In genomic region chr3:106249159-106249558, GRCh38 we compare ENCODE assay signal across 21 cellular contexts.
A peak's percentile ranks its signal among the peaks of the same experiment; 100 is the strongest.
DNase-seq lines count a peak whose midpoint lies in the region; ATAC-seq and TF ChIP-seq lines count a peak whose summit lies in the region.
"Had no signal": no experiment of that assay in that cellular context is flagged by ENCODE, and none has a peak within 500 bp of the region (broad histone marks: within the 10 kb centered on the region; RNA-seq: fewer than 3 reads in every experiment).

No MANE protein-coding gene starts in this region.

- H3K4me3 Mint-ChIP-seq in mesothelial cell of epicardium, result no peak overlapping the region
- H3K4me3 Mint-ChIP-seq: activated naive CD4-positive, alpha-beta T cell treated with anti-CD3 and anti-CD28 coated beads, Interleukin-2, amount 10 ng/mL, durations not matched to agents 7 days and 5 days; T-helper 17 cell had no signal

- peaks cover 34% of the 10 kb centered on the region for H3K9me3 Mint-ChIP-seq in mesothelial cell of epicardium

- ATAC-seq in left ventricle myocardium superior, result no peak
- ATAC-seq: T-helper 17 cell had no signal

- intact Hi-C loops in left ventricle myocardium superior (cut with micrococcal nuclease), result no loop called here

- H3K4me1 Mint-ChIP-seq in mesothelial cell of epicardium, result no peaks in the 10 kb centered on the region

- TF ChIP-seq CTCF in choroid plexus epithelial cell (conservative IDR thresholded peaks at IDR 0.05; ENCODE audit: low read depth, low read length) (no peak), mesothelial cell of epicardium (IDR thresholded peaks at IDR 0.05; ENCODE audit: unreplicated experiment) (no peak)

- H3K27me3 Mint-ChIP-seq in mesothelial cell of epicardium (ENCODE audit: low read depth), result no peaks in the 10 kb centered on the region
- H3K27me3 Mint-ChIP-seq: activated naive CD4-positive, alpha-beta T cell treated with anti-CD3 and anti-CD28 coated beads, Interleukin-2, amount 10 ng/mL, durations not matched to agents 7 days and 5 days; T-helper 17 cell had no signal

- H3K4me3 ChIP-seq in choroid plexus epithelial cell (ENCODE audit: low read depth, low read length), result no peak overlapping the region
- H3K4me3 ChIP-seq: ascending aorta; BLaER1 treated with 17β-estradiol and CSF1 and Interleukin-3, amounts not matched to agents 10 nM and 100 nM; coronary artery; skin epidermis; vagina had no signal

- no peak overlapping the region for H3K27ac Mint-ChIP-seq in mesothelial cell of epicardium
- H3K27ac Mint-ChIP-seq: activated naive CD4-positive, alpha-beta T cell treated with anti-CD3 and anti-CD28 coated beads, Interleukin-2, amount 10 ng/mL, durations not matched to agents 7 days and 5 days; T-helper 17 cell had no signal

- peaks cover 18% of the 10 kb centered on the region for H3K36me3 Mint-ChIP-seq in mesothelial cell of epicardium

- DNase-seq in ELR (ENCODE audit: low read depth) (peak; percentile 72), MV-4-11 (lab: John Stamatoyannopoulos, UW) (peak; percentile 25), choroid plexus epithelial cell (ENCODE audit: low read depth) (peak; percentile 54), non-pigmented ciliary epithelial cell (ENCODE audit: low read depth) (peak; percentile 45), left ventricle myocardium superior (no peak), globus pallidus (ENCODE audit: low spot score) (no peak), mesothelial cell of epicardium (ENCODE audit: low spot score in 2 of 2, unreplicated experiment in 2 of 2) (no peak)
- DNase-seq: activated naive CD4-positive, alpha-beta T cell treated with anti-CD3 and anti-CD28 coated beads, Interleukin-2, amount 10 ng/mL, durations not matched to agents 7 days and 5 days; activated T-cell treated with anti-CD3 and anti-CD28 coated beads for 4 hours; glutamatergic neuron; NCI-H2029 treated with DMSO at 0.1 percent for 48 hours; NCI-H510A; SHP77 treated with DMSO at 0.1 percent for 48 hours; stimulated activated CD4-positive, alpha-beta T cell treated with anti-CD3 and anti-CD28 coated beads, Interleukin-4, amount 100 ng/mL, for 4 hours; substantia nigra; T-helper 17 cell had no signal

Comparison
In these comparisons a context has a peak if more than half of its experiments do, and no peak if none do; other contexts are left out.
1. DNase-seq: peak in ELR (single experiment), MV-4-11 (single experiment), choroid plexus epithelial cell (single experiment) and non-pigmented ciliary epithelial cell (single experiment); none in left ventricle myocardium superior (single experiment), globus pallidus (single experiment) and mesothelial cell of epicardium (0 of 2).